In genomic region chr7:129110575-129111376, GRCh38 we compare ENCODE assay signal across 9 cellular contexts. TPM values are rescaled to one million over a fixed set of nuclear protein-coding genes. Genes with fewer than 3 reads are reported as not detected.
A peak's percentile ranks its signal among the peaks of the same experiment; 100 is the strongest.
DNase-seq lines count a peak whose midpoint lies in the region; ATAC-seq and TF ChIP-seq lines count a peak whose summit lies in the region.
"Had no signal": no experiment of that assay in that cellular context is flagged by ENCODE, and none has a peak within 500 bp of the region (broad histone marks: within the 10 kb centered on the region; RNA-seq: fewer than 3 reads in every experiment).

No MANE protein-coding gene starts in this region.

- peaks cover 4 to 16% (median 8%) of the 10 kb centered on the region in 5 experiments for H3K9me3 Mint-ChIP-seq in brain

- H3K36me3 Mint-ChIP-seq in brain = no peaks in the 10 kb centered on the region

- no peak overlapping the region for H3K4me3 Mint-ChIP-seq in brain

- intact Hi-C loops in lower leg skin (cut with DNase I; ENCODE audit: low total_unique reads) = no loop called here

- no peak for TF ChIP-seq POLR2A in lower leg skin (IDR thresholded peaks at IDR 0.05)

- DNase-seq in DMS79 treated with DMSO at 0.1 percent for 48 hours (lab: John Stamatoyannopoulos, UW) (peak; percentile 32), NCI-H146 treated with DMSO at 0.1 percent for 48 hours (lab: John Stamatoyannopoulos, UW; ENCODE audit: unreplicated experiment) (peak; percentile 77), lower leg skin (ENCODE audit: low spot score in 2 of 2) (peak; percentile 22 to 61), foreskin fibroblast (no peak), NCI-H1694 (lab: John Stamatoyannopoulos, UW) (no peak)
- DNase-seq: activated CD4-positive, alpha-beta T cell treated with anti-CD3 and anti-CD28 coated beads, Interleukin-2, amount 50 U/mL, for 4 hours had no signal

- peak overlapping the region in 4 of 5 experiments; percentile 44 to 90 (median 79) for H3K27ac Mint-ChIP-seq in brain

- peaks cover 16% of the 10 kb centered on the region for H3K27me3 Mint-ChIP-seq in brain

- ATAC-seq in HG02588 (IDR thresholded peaks at IDR 0.05; ENCODE audit: unreplicated experiment) = no peak
- ATAC-seq in HG03442 (IDR thresholded peaks at IDR 0.05; ENCODE audit: unreplicated experiment) = no peak

- H3K4me3 ChIP-seq in lower leg skin (ENCODE audit: low read depth, poor library complexity, severe bottlenecking) (no peak overlapping the region), foreskin fibroblast (ENCODE audit: low read depth in 1 of 2, low read length in 2 of 2) (no peak overlapping the region)

- H3K4me1 Mint-ChIP-seq in brain = peaks cover 10% of the 10 kb centered on the region

- no peak for TF ChIP-seq CTCF in brain (conservative IDR thresholded peaks at IDR 0.05)
- TF ChIP-seq CTCF in lower leg skin (IDR thresholded peaks at IDR 0.05) = no peak
- no peak for TF ChIP-seq CTCF in foreskin fibroblast (IDR thresholded peaks at IDR 0.05; ENCODE audit: low read depth, low read length)

RNA-seq across cellular contexts. Expression of gene TSPAN33, which starts 33.7 kb away (rescaled TPM):
- 15.1 TPM for polyA plus RNA-seq in brain (ENCODE audit: insufficient read depth, low read depth, low replicate concordance)
- 10 to 100 TPM in 2 of 4 donors, 1 to 10 TPM in 2; 7.4 to 13.4 (median 9.9) TPM for total RNA-seq in lower leg skin

RNA-seq across cellular contexts. Expression of gene TNPO3, which starts 55.9 kb away (rescaled TPM):
- 33.1 TPM for polyA plus RNA-seq in brain (ENCODE audit: insufficient read depth, low read depth, low replicate concordance)
- 10 to 100 TPM; 26.7 to 36.7 (median 31.0) TPM for total RNA-seq in lower leg skin

Comparison
In these comparisons a context has a peak if more than half of its experiments do, and no peak if none do; other contexts are left out.
1. DNase-seq: peak in DMS79 treated with DMSO at 0.1 percent for 48 hours (single experiment), NCI-H146 treated with DMSO at 0.1 percent for 48 hours (single experiment) and lower leg skin (2 of 2); none in foreskin fibroblast (0 of 2) and NCI-H1694 (single experiment).